1 cellular context compared by ENCODE assay signal in genomic region chr6:7138921-7139358, GRCh38.
TF ChIP-seq lines count a peak whose summit lies in the region.

No MANE protein-coding gene starts in this region.

TF ChIP-seq in HepG2, 621 proteins besides CTCF, POLR2A, EP300 and RAD21 (continued from another document and continues in another):
- TF ChIP-seq, protein P1, sequence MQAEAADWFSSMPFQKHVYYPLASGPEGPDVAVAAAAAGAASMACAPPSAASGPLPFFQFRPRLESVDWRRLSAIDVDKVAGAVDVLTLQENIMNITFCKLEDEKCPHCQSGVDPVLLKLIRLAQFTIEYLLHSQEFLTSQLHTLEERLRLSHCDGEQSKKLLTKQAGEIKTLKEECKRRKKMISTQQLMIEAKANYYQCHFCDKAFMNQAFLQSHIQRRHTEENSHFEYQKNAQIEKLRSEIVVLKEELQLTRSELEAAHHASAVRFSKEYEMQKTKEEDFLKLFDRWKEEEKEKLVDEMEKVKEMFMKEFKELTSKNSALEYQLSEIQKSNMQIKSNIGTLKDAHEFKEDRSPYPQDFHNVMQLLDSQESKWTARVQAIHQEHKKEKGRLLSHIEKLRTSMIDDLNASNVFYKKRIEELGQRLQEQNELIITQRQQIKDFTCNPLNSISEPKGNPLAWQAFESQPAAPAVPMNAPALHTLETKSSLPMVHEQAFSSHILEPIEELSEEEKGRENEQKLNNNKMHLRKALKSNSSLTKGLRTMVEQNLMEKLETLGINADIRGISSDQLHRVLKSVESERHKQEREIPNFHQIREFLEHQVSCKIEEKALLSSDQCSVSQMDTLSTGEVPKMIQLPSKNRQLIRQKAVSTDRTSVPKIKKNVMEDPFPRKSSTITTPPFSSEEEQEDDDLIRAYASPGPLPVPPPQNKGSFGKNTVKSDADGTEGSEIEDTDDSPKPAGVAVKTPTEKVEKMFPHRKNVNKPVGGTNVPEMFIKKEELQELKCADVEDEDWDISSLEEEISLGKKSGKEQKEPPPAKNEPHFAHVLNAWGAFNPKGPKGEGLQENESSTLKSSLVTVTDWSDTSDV (CRISPR knock-in tag; IDR thresholded peaks at IDR 0.05): no peak
- TF ChIP-seq SP140L (CRISPR knock-in tag; IDR thresholded peaks at IDR 0.05; ENCODE audit: borderline replicate concordance) (no peak), RXRA (CRISPR knock-in tag; IDR thresholded peaks at IDR 0.05) (peak; percentile 55; the same call in 1 of the 2 replicates), RELA (CRISPR knock-in tag; IDR thresholded peaks at IDR 0.05) (no peak), ZNF781 (CRISPR knock-in tag; IDR thresholded peaks at IDR 0.05; ENCODE audit: borderline replicate concordance, not compliant biosample characterization) (no peak), DNMT1 (CRISPR knock-in tag; IDR thresholded peaks at IDR 0.05) (no peak), ZNF383 (CRISPR knock-in tag; IDR thresholded peaks at IDR 0.05; ENCODE audit: borderline replicate concordance) (no peak), ATF7-NPFF (CRISPR knock-in tag; IDR thresholded peaks at IDR 0.05; ENCODE audit: low read depth) (no peak), ZNF761 (CRISPR knock-in tag; conservative IDR thresholded peaks at IDR 0.05) (no peak), MTA1 (CRISPR knock-in tag; IDR thresholded peaks at IDR 0.05; ENCODE audit: borderline replicate concordance) (no peak; the same call in 1 of the 2 replicates), ISL2 (CRISPR knock-in tag; IDR thresholded peaks at IDR 0.05) (no peak), TCF7L2 (IDR thresholded peaks at IDR 0.05; ENCODE audit: low read depth, low read length) (no peak), ZFP37 (CRISPR knock-in tag; IDR thresholded peaks at IDR 0.05; ENCODE audit: borderline replicate concordance) (no peak), TBP (CRISPR knock-in tag; IDR thresholded peaks at IDR 0.05) (no peak), TBX3 (IDR thresholded peaks at IDR 0.05; ENCODE audit: borderline replicate concordance) (peak; percentile 75; the same call in 1 of the 2 replicates), ZNF747 (CRISPR knock-in tag; IDR thresholded peaks at IDR 0.05; ENCODE audit: borderline replicate concordance) (no peak), HMGXB4 (CRISPR knock-in tag; IDR thresholded peaks at IDR 0.05; ENCODE audit: borderline replicate concordance in 1 of 2, low read depth in 1 of 2) (no peak; a peak in 1 of 4 replicates), MNT (IDR thresholded peaks at IDR 0.05) (no peak), SPEN (CRISPR knock-in tag; IDR thresholded peaks at IDR 0.05; ENCODE audit: low read depth) (no peak), SP4 (CRISPR knock-in tag; IDR thresholded peaks at IDR 0.05) (no peak), ZNF7 (CRISPR knock-in tag; IDR thresholded peaks at IDR 0.05) (no peak), FOXA3 (CRISPR knock-in tag; IDR thresholded peaks at IDR 0.05) (peak; percentile 91), ZNF282 (IDR thresholded peaks at IDR 0.05; ENCODE audit: partially characterized antibody) (no peak), SP5 (CRISPR knock-in tag; IDR thresholded peaks at IDR 0.05; ENCODE audit: borderline replicate concordance, low read depth) (peak; percentile 77), ZNF280B (CRISPR knock-in tag; IDR thresholded peaks at IDR 0.05; ENCODE audit: borderline replicate concordance) (no peak), ZNF430 (CRISPR knock-in tag; IDR thresholded peaks at IDR 0.05) (no peak; the same call in 1 of the 2 replicates), ZNF580 (CRISPR knock-in tag; IDR thresholded peaks at IDR 0.05; ENCODE audit: borderline replicate concordance, low read depth) (peak; percentile 61; the same call in 1 of the 2 replicates), ZNF263 (CRISPR knock-in tag; IDR thresholded peaks at IDR 0.05) (no peak), ZNF121 (CRISPR knock-in tag; IDR thresholded peaks at IDR 0.05) (0 out of 2 replicates have a peak, but pooled peaks have one; percentile 10), RAD51 (IDR thresholded peaks at IDR 0.05; ENCODE audit: borderline replicate concordance) (no peak), ZFP36 (IDR thresholded peaks at IDR 0.05; ENCODE audit: borderline replicate concordance, low read depth, low read length, partially characterized antibody) (no peak), ATF1 (CRISPR knock-in tag; IDR thresholded peaks at IDR 0.05) (peak; percentile 41; the same call in 1 of the 2 replicates), MAF1 (CRISPR knock-in tag; IDR thresholded peaks at IDR 0.05; ENCODE audit: borderline replicate concordance) (no peak), ZBTB21 (CRISPR knock-in tag; IDR thresholded peaks at IDR 0.05) (no peak), FOXK1 (CRISPR knock-in tag; IDR thresholded peaks at IDR 0.05; ENCODE audit: borderline replicate concordance, low read depth) (peak; percentile 56; the same call in 1 of the 2 replicates), BCL6 (CRISPR knock-in tag; IDR thresholded peaks at IDR 0.05) (peak; percentile 59; the same call in 1 of the 2 replicates), JUNB (CRISPR knock-in tag; IDR thresholded peaks at IDR 0.05; ENCODE audit: borderline replicate concordance) (no peak), ZMYM4 (CRISPR knock-in tag; IDR thresholded peaks at IDR 0.05) (peak; percentile 82), EZH2 (conservative IDR thresholded peaks at IDR 0.05; ENCODE audit: low read depth, low read length) (no peak), NFE2L1 (CRISPR knock-in tag; IDR thresholded peaks at IDR 0.05; ENCODE audit: borderline replicate concordance) (no peak), ZEB1 (IDR thresholded peaks at IDR 0.05; ENCODE audit: insufficient replicate concordance, low read depth) (peak; percentile 98), ZNF644 (CRISPR knock-in tag; IDR thresholded peaks at IDR 0.05; ENCODE audit: low read depth) (no peak; the same call in 1 of the 2 replicates), NFATC3 (CRISPR knock-in tag; IDR thresholded peaks at IDR 0.05) (no peak), AKNA (CRISPR knock-in tag; IDR thresholded peaks at IDR 0.05; ENCODE audit: borderline replicate concordance) (no peak), ZFY (CRISPR knock-in tag; IDR thresholded peaks at IDR 0.05) (no peak; the same call in 1 of the 2 replicates), HNRNPK (IDR thresholded peaks at IDR 0.05; ENCODE audit: low read depth, low read length, poor library complexity, severe bottlenecking) (no peak), KAT7 (CRISPR knock-in tag; IDR thresholded peaks at IDR 0.05; ENCODE audit: borderline replicate concordance) (no peak), REXO4 (CRISPR knock-in tag; IDR thresholded peaks at IDR 0.05; ENCODE audit: borderline replicate concordance) (no peak), NCOA2 (CRISPR knock-in tag; IDR thresholded peaks at IDR 0.05) (peak; percentile 69), ZNF180 (CRISPR knock-in tag; IDR thresholded peaks at IDR 0.05; ENCODE audit: borderline replicate concordance, low read depth) (no peak), HNRNPL (IDR thresholded peaks at IDR 0.05; ENCODE audit: low read depth, low read length) (no peak), CCAR2 (optimal IDR thresholded peaks at IDR 0.05; ENCODE audit: low read depth, low read length) (peak; percentile 91), TBL1XR1 (IDR thresholded peaks at IDR 0.05; ENCODE audit: borderline replicate concordance, low read length, partially characterized antibody) (peak; percentile 45), CC2D1A (CRISPR knock-in tag; IDR thresholded peaks at IDR 0.05) (no peak)
- TF ChIP-seq, protein P2, sequence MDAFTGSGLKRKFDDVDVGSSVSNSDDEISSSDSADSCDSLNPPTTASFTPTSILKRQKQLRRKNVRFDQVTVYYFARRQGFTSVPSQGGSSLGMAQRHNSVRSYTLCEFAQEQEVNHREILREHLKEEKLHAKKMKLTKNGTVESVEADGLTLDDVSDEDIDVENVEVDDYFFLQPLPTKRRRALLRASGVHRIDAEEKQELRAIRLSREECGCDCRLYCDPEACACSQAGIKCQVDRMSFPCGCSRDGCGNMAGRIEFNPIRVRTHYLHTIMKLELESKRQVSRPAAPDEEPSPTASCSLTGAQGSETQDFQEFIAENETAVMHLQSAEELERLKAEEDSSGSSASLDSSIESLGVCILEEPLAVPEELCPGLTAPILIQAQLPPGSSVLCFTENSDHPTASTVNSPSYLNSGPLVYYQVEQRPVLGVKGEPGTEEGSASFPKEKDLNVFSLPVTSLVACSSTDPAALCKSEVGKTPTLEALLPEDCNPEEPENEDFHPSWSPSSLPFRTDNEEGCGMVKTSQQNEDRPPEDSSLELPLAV (CRISPR knock-in tag; conservative IDR thresholded peaks at IDR 0.05; ENCODE audit: low read depth): no peak
- TF ChIP-seq, protein P3, sequence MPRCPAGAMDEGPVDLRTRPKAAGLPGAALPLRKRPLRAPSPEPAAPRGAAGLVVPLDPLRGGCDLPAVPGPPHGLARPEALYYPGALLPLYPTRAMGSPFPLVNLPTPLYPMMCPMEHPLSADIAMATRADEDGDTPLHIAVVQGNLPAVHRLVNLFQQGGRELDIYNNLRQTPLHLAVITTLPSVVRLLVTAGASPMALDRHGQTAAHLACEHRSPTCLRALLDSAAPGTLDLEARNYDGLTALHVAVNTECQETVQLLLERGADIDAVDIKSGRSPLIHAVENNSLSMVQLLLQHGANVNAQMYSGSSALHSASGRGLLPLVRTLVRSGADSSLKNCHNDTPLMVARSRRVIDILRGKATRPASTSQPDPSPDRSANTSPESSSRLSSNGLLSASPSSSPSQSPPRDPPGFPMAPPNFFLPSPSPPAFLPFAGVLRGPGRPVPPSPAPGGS (CRISPR knock-in tag; IDR thresholded peaks at IDR 0.05): no peak
- TF ChIP-seq, protein P4, sequence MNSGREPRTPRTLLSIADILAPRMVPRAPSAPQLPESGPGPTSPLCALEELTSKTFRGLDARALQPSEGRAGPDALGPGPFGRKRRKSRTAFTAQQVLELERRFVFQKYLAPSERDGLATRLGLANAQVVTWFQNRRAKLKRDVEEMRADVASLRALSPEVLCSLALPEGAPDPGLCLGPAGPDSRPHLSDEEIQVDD (CRISPR knock-in tag; IDR thresholded peaks at IDR 0.05; ENCODE audit: borderline replicate concordance): no peak
